ENCODE assay signal across 8 cellular contexts in the genomic region with DNA sequence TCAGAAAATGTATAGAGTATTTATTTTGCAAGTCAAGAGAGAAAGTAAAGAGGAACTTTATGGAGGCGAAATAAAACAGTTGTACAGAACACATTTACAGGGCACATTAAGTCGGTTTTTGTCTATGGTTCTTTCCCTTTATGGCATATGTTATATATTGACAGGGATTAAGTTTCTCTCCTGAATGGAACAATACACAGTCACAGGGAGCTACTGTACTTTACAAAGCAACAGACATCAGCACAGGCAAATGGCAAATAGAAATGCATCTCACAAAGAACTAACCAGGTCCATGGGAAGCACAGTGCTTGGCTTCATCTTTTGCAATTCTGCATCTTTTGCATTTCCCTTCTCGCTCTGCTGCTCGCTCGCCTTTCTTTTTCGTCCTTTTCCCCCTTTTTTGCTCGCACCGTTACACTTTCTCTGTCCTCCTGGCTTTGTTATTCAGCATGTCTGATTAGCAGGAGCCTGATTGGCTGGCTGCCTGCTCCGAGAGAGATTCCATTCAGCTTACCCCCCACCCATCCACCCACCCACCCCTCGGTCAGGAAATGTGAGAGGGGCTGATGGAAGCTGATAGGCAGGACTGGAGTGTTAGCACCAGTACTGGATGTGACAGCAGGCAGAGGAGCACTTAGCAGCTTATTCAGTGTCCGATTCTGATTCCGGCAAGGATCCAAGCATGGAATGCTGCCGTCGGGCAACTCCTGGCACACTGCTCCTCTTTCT. TPM values are rescaled to one million over a fixed set of nuclear protein-coding genes. Genes with fewer than 3 reads are reported as not detected.
DNase-seq lines count a peak whose midpoint lies in the region; ATAC-seq and TF ChIP-seq lines count a peak whose summit lies in the region.

A gene with protein sequence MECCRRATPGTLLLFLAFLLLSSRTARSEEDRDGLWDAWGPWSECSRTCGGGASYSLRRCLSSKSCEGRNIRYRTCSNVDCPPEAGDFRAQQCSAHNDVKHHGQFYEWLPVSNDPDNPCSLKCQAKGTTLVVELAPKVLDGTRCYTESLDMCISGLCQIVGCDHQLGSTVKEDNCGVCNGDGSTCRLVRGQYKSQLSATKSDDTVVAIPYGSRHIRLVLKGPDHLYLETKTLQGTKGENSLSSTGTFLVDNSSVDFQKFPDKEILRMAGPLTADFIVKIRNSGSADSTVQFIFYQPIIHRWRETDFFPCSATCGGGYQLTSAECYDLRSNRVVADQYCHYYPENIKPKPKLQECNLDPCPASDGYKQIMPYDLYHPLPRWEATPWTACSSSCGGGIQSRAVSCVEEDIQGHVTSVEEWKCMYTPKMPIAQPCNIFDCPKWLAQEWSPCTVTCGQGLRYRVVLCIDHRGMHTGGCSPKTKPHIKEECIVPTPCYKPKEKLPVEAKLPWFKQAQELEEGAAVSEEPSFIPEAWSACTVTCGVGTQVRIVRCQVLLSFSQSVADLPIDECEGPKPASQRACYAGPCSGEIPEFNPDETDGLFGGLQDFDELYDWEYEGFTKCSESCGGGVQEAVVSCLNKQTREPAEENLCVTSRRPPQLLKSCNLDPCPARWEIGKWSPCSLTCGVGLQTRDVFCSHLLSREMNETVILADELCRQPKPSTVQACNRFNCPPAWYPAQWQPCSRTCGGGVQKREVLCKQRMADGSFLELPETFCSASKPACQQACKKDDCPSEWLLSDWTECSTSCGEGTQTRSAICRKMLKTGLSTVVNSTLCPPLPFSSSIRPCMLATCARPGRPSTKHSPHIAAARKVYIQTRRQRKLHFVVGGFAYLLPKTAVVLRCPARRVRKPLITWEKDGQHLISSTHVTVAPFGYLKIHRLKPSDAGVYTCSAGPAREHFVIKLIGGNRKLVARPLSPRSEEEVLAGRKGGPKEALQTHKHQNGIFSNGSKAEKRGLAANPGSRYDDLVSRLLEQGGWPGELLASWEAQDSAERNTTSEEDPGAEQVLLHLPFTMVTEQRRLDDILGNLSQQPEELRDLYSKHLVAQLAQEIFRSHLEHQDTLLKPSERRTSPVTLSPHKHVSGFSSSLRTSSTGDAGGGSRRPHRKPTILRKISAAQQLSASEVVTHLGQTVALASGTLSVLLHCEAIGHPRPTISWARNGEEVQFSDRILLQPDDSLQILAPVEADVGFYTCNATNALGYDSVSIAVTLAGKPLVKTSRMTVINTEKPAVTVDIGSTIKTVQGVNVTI (N-terminal part only) (plus strand): TSS at position 603 of the 729 bp plus-strand sequence. CDS start 80 bp downstream, at position 683.

- no peaks in the 10 kb centered on the region for H3K9me3 ChIP-seq in CD4-positive, alpha-beta memory T cell (ENCODE audit: control insufficient read depth in 1 of 2, low read length in 2 of 2)

- peaks cover 18% of the 10 kb centered on the region for H3K9me3 Mint-ChIP-seq in nephron progenitor cell
- H3K9me3 Mint-ChIP-seq in CD4-positive, alpha-beta memory T cell, result peaks cover 0 to 9% (median 0%) of the 10 kb centered on the region in 8 donors

- DNase-seq in AG09309 (ENCODE audit: low read depth) (no peak), NCI-H446 (lab: John Stamatoyannopoulos, UW) (peak; percentile 4 to 62), fibroblast of mammary gland (ENCODE audit: low read depth) (peak; percentile 89), nephron progenitor cell (peak; percentile 58)
- DNase-seq in CD4-positive, alpha-beta memory T cell, result no peak

- intact Hi-C loops in CD4-positive, alpha-beta memory T cell (cut with micrococcal nuclease), result no loop called here

- peaks cover 35% of the 10 kb centered on the region for H3K4me1 Mint-ChIP-seq in nephron progenitor cell
- peaks cover 0 to 5% (median 0%) of the 10 kb centered on the region in 4 donors for H3K4me1 Mint-ChIP-seq in CD4-positive, alpha-beta memory T cell

- TF ChIP-seq CTCF in AG09309 (IDR thresholded peaks at IDR 0.05; ENCODE audit: control insufficient read depth, insufficient read depth, low read depth, low read length, missing control alignments) (no peak), fibroblast of mammary gland (conservative IDR thresholded peaks at IDR 0.05; ENCODE audit: control insufficient read depth, insufficient read depth, low read depth, low read length) (no peak), nephron progenitor cell (IDR thresholded peaks at IDR 0.05) (no peak)

- no peaks in the 10 kb centered on the region for H3K27me3 ChIP-seq in CD4-positive, alpha-beta memory T cell (ENCODE audit: insufficient read depth, low read length)

- peaks cover 4% of the 10 kb centered on the region for H3K27me3 Mint-ChIP-seq in nephron progenitor cell (ENCODE audit: low read depth, poor library complexity)
- peaks cover 2 to 9% of the 10 kb centered on the region in 2 donors for H3K27me3 Mint-ChIP-seq in CD4-positive, alpha-beta memory T cell

- ATAC-seq in GM21381 (IDR thresholded peaks at IDR 0.05; ENCODE audit: unreplicated experiment), result no peak
- no peak for ATAC-seq in GM19455 (IDR thresholded peaks at IDR 0.05; ENCODE audit: unreplicated experiment)
- no peak for ATAC-seq in HG02588 (IDR thresholded peaks at IDR 0.05; ENCODE audit: unreplicated experiment)

- no peaks in the 10 kb centered on the region for H3K36me3 ChIP-seq in CD4-positive, alpha-beta memory T cell (ENCODE audit: insufficient read depth, low read length)

- no peak within 1 kb of the TSS for H3K27ac ChIP-seq in CD4-positive, alpha-beta memory T cell (ENCODE audit: low read depth, low read length)

- POLR2A ChIA-PET in CD4-positive, alpha-beta memory T cell (lab: Charles Lee; ENCODE audit: partially characterized antibody), result no interaction called here

- H3K4me1 ChIP-seq in CD4-positive, alpha-beta memory T cell (ENCODE audit: insufficient read depth, low read length), result no peaks in the 10 kb centered on the region

- CTCF ChIA-PET in CD4-positive, alpha-beta memory T cell (lab: Charles Lee; ENCODE audit: partially characterized antibody), result no interaction called here

- H3K4me3 ChIP-seq in AG09309 (ENCODE audit: control insufficient read depth, low read depth, low read length), result peak within 1 kb of the TSS; percentile 59
- H3K4me3 ChIP-seq in fibroblast of mammary gland (ENCODE audit: control insufficient read depth, low read depth, low read length), result peak within 1 kb of the TSS; percentile 89
- H3K4me3 ChIP-seq in CD4-positive, alpha-beta memory T cell (ENCODE audit: low read length in 2 of 2), result no peak within 1 kb of the TSS

- H3K36me3 Mint-ChIP-seq in nephron progenitor cell (ENCODE audit: low read depth), result peaks cover 4% of the 10 kb centered on the region
- no peaks in the 10 kb centered on the region for H3K36me3 Mint-ChIP-seq in CD4-positive, alpha-beta memory T cell

- peak within 1 kb of the TSS; percentile 84 for H3K4me3 Mint-ChIP-seq in nephron progenitor cell
- peak within 1 kb of the TSS in 1 of 8 donors; percentile 21 for H3K4me3 Mint-ChIP-seq in CD4-positive, alpha-beta memory T cell

- H3K27ac Mint-ChIP-seq in nephron progenitor cell, result peak within 1 kb of the TSS; percentile 66
- H3K27ac Mint-ChIP-seq in CD4-positive, alpha-beta memory T cell, result no peak within 1 kb of the TSS

RNA-seq across cellular contexts. Expression of the gene that starts here (rescaled TPM):
- total RNA-seq in CD4-positive, alpha-beta memory T cell, result not detected
- polyA plus RNA-seq in CD4-positive, alpha-beta memory T cell, result not detected

Comparison
In these comparisons a context has a peak if more than half of its experiments do, and no peak if none do; other contexts are left out.
1. DNase-seq: peak in NCI-H446 (2 of 2), fibroblast of mammary gland (single experiment) and nephron progenitor cell (single experiment); none in AG09309 (single experiment) and CD4-positive, alpha-beta memory T cell (0 of 5).
2. H3K4me3 ChIP-seq: peak in AG09309 (single experiment) and fibroblast of mammary gland (single experiment); none in CD4-positive, alpha-beta memory T cell (0 of 2).